Comparison of ENCODE assay signal across 1 cellular context in the genomic region with DNA sequence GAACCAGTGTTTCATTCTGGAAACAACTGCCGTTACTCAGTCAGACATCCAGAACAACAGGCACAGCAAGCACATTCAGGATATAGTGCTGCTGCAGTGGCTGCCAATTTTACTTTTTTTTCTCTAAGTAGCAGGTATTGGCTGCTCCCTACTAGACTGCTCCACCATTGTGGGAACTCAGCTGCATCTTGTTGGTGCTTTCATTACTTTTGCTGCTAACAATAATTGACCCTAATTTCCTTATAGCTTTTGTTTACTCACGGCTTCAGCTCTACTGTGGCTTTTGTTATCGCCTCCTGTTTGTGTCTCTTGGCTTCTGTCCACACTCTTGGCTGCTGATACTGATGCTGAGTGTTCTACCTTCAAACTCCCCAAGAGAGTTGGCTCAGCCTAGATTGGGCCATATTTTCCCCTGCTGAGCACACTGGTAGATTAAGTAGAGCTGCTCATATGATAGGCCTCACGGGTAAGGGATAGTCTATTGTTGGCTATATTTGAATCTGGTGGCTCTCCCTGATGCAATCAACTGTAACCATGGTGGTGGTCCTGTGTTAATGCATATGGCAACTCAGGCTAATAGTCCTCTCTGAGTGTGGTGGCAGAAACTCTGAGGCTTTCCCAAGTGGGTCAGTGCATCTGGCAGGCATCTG.
TF ChIP-seq lines count a peak whose summit lies in the region.

No MANE protein-coding gene starts in this region.

TF ChIP-seq in K562, 482 proteins besides CTCF, POLR2A, EP300 and RAD21 (continued from another document and continues in another):
- TF ChIP-seq, protein P1, sequence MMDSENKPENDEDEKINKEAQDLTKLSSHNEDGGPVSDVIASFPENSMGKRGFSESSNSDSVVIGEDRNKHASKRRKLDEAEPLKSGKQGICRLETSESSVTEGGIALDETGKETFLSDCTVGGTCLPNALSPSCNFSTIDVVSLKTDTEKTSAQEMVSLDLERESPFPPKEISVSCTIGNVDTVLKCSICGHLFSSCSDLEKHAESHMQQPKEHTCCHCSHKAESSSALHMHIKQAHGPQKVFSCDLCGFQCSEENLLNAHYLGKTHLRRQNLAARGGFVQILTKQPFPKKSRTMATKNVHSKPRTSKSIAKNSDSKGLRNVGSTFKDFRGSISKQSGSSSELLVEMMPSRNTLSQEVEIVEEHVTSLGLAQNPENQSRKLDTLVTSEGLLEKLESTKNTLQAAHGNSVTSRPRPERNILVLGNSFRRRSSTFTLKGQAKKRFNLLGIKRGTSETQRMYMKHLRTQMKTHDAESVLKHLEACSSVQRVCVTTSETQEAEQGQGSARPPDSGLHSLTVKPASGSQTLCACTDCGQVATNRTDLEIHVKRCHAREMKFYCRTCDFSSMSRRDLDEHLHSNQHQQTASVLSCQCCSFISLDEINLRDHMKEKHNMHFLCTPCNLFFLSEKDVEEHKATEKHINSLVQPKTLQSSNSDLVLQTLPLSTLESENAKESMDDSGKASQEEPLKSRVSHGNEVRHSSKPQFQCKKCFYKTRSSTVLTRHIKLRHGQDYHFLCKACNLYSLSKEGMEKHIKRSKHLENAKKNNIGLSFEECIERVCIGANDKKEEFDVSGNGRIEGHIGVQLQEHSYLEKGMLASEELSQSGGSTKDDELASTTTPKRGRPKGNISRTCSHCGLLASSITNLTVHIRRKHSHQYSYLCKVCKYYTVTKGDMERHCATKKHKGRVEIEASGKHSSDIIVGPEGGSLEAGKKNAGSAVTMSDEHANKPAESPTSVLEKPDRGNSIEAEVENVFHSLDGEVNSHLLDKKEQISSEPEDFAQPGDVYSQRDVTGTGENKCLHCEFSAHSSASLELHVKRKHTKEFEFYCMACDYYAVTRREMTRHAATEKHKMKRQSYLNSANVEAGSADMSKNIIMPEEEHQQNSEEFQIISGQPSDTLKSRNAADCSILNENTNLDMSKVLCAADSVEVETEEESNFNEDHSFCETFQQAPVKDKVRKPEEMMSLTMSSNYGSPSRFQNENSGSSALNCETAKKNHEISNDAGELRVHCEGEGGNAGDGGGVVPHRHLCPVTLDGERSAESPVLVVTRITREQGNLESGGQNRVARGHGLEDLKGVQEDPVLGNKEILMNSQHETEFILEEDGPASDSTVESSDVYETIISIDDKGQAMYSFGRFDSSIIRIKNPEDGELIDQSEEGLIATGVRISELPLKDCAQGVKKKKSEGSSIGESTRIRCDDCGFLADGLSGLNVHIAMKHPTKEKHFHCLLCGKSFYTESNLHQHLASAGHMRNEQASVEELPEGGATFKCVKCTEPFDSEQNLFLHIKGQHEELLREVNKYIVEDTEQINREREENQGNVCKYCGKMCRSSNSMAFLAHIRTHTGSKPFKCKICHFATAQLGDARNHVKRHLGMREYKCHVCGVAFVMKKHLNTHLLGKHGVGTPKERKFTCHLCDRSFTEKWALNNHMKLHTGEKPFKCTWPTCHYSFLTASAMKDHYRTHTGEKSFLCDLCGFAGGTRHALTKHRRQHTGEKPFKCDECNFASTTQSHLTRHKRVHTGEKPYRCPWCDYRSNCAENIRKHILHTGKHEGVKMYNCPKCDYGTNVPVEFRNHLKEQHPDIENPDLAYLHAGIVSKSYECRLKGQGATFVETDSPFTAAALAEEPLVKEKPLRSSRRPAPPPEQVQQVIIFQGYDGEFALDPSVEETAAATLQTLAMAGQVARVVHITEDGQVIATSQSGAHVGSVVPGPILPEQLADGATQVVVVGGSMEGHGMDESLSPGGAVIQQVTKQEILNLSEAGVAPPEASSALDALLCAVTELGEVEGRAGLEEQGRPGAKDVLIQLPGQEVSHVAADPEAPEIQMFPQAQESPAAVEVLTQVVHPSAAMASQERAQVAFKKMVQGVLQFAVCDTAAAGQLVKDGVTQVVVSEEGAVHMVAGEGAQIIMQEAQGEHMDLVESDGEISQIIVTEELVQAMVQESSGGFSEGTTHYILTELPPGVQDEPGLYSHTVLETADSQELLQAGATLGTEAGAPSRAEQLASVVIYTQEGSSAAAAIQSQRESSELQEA (IDR thresholded peaks at IDR 0.05; ENCODE audit: low read depth) = no peak
- TF ChIP-seq NR4A1 (CRISPR knock-in tag; IDR thresholded peaks at IDR 0.05) (no peak), NR4A1 (tag; IDR thresholded peaks at IDR 0.05) (0 out of 2 replicates have a peak, but pooled peaks have one; percentile 15), ZKSCAN8 (CRISPR knock-in tag; IDR thresholded peaks at IDR 0.05) (no peak), CAMTA2 (CRISPR knock-in tag; conservative IDR thresholded peaks at IDR 0.05) (no peak), ZNF668 (CRISPR knock-in tag; IDR thresholded peaks at IDR 0.05) (no peak), NCOA6 (IDR thresholded peaks at IDR 0.05) (no peak), CSDE1 (IDR thresholded peaks at IDR 0.05) (no peak), ZNF347 (CRISPR knock-in tag; IDR thresholded peaks at IDR 0.05; ENCODE audit: low read depth) (no peak), RBM14 (IDR thresholded peaks at IDR 0.05; ENCODE audit: borderline replicate concordance, insufficient read depth, low read depth, low read length) (no peak), HDGF (IDR thresholded peaks at IDR 0.05) (no peak), HDAC3 (IDR thresholded peaks at IDR 0.05; ENCODE audit: borderline replicate concordance, partially characterized antibody) (no peak), ZNF431 (CRISPR knock-in tag; IDR thresholded peaks at IDR 0.05) (no peak), KDM4B (IDR thresholded peaks at IDR 0.05; ENCODE audit: borderline replicate concordance in 2 of 2, low read depth in 1 of 2) (no peak), CTBP1 (IDR thresholded peaks at IDR 0.05; ENCODE audit: borderline replicate concordance) (peak; percentile 61; the same call in 1 of the 2 replicates), RBM25 (IDR thresholded peaks at IDR 0.05; ENCODE audit: low read depth, low read length, severe bottlenecking) (no peak), ZKSCAN3 (CRISPR knock-in tag; IDR thresholded peaks at IDR 0.05) (no peak), MED1 (CRISPR knock-in tag; IDR thresholded peaks at IDR 0.05; ENCODE audit: borderline replicate concordance) (no peak), ZEB2 (IDR thresholded peaks at IDR 0.05) (no peak), DDX20 (tag; IDR thresholded peaks at IDR 0.05; ENCODE audit: low read depth) (peak; percentile 10; the same call in 1 of the 2 replicates), ZNF584 (CRISPR knock-in tag; IDR thresholded peaks at IDR 0.05; ENCODE audit: low read depth) (peak; percentile 85), PCBP1 (IDR thresholded peaks at IDR 0.05; ENCODE audit: low read depth, low read length, poor library complexity, severe bottlenecking) (no peak), RBM15 (IDR thresholded peaks at IDR 0.05; ENCODE audit: insufficient read depth, low read length) (no peak), ARNT (IDR thresholded peaks at IDR 0.05) (peak in 1 of 2 experiments; percentile 90; a peak in 1 of 4 replicates), XRCC5 (IDR thresholded peaks at IDR 0.05; ENCODE audit: low read depth, low read length) (no peak), TEAD4 (IDR thresholded peaks at IDR 0.05; ENCODE audit: low read length) (peak; percentile 22; the same call in 1 of the 2 replicates), TEAD4 (CRISPR knock-in tag; IDR thresholded peaks at IDR 0.05; ENCODE audit: borderline replicate concordance) (no peak), ESRRB (CRISPR knock-in tag; IDR thresholded peaks at IDR 0.05; ENCODE audit: borderline replicate concordance) (no peak)
- TF ChIP-seq, protein P2, sequence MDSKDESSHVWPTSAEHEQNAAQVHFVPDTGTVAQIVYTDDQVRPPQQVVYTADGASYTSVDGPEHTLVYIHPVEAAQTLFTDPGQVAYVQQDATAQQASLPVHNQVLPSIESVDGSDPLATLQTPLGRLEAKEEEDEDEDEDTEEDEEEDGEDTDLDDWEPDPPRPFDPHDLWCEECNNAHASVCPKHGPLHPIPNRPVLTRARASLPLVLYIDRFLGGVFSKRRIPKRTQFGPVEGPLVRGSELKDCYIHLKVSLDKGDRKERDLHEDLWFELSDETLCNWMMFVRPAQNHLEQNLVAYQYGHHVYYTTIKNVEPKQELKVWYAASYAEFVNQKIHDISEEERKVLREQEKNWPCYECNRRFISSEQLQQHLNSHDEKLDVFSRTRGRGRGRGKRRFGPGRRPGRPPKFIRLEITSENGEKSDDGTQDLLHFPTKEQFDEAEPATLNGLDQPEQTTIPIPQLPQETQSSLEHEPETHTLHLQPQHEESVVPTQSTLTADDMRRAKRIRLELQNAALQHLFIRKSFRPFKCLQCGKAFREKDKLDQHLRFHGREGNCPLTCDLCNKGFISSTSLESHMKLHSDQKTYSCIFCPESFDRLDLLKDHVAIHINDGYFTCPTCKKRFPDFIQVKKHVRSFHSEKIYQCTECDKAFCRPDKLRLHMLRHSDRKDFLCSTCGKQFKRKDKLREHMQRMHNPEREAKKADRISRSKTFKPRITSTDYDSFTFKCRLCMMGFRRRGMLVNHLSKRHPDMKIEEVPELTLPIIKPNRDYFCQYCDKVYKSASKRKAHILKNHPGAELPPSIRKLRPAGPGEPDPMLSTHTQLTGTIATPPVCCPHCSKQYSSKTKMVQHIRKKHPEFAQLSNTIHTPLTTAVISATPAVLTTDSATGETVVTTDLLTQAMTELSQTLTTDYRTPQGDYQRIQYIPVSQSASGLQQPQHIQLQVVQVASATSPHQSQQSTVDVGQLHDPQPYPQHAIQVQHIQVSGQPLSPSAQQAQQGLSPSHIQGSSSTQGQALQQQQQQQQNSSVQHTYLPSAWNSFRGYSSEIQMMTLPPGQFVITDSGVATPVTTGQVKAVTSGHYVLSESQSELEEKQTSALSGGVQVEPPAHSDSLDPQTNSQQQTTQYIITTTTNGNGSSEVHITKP (IDR thresholded peaks at IDR 0.05; ENCODE audit: partially characterized antibody) = peak; percentile 17
- TF ChIP-seq, protein P3, sequence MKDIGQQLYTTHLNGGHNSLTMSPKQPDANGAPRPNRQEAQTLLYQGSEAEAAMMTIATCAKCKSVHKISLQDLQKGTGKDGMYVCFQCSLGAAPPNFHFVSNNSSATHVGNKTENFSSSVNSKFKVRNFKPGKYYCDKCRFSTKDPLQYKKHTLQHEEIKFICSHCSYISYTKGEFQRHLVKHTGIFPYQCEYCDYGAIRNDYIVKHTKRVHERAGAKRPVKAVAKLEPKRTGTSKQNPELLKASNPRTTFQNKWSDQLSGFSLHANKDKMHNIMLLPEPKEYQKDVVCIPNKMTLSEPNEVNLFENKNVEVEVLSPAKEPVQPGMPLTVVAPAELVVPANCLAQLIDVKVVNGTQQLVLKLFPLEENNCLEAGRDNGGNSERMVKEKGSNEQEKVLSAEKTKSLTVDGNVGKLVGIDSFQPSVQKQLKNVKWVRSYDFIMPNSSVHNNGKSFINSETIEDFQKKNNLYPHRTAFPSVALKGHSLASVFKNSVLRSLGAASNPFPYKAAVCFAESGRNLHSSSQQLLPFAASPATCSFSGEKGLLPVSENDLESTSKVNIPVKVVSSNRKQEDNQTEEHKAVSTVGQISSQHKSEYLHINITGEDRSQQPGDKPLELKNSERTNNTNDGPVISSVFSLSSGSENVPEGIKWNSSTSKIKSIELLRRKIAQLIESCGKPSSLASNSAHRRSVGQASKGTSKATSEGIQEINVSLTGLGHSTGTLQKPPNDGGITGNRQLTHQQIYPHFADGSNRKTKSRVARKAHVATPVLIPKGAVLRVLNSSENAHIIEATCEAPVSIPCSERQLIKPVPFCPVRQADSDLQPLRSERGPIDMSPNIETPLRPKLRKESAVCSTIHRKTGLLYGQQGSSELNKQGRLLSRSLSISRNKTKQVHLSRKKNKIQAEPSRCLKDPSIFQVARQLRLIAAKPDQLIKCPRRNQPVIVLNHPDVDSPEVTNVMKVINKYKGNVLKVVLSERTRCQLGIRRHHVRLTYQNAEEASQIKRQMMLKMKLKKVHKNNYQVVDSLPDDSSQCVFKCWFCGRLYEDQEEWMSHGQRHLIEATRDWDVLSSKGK (CRISPR knock-in tag; IDR thresholded peaks at IDR 0.05) = no peak
- TF ChIP-seq, protein P4, sequence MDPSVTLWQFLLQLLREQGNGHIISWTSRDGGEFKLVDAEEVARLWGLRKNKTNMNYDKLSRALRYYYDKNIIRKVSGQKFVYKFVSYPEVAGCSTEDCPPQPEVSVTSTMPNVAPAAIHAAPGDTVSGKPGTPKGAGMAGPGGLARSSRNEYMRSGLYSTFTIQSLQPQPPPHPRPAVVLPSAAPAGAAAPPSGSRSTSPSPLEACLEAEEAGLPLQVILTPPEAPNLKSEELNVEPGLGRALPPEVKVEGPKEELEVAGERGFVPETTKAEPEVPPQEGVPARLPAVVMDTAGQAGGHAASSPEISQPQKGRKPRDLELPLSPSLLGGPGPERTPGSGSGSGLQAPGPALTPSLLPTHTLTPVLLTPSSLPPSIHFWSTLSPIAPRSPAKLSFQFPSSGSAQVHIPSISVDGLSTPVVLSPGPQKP (CRISPR knock-in tag; IDR thresholded peaks at IDR 0.05) = no peak
- TF ChIP-seq, protein P5, sequence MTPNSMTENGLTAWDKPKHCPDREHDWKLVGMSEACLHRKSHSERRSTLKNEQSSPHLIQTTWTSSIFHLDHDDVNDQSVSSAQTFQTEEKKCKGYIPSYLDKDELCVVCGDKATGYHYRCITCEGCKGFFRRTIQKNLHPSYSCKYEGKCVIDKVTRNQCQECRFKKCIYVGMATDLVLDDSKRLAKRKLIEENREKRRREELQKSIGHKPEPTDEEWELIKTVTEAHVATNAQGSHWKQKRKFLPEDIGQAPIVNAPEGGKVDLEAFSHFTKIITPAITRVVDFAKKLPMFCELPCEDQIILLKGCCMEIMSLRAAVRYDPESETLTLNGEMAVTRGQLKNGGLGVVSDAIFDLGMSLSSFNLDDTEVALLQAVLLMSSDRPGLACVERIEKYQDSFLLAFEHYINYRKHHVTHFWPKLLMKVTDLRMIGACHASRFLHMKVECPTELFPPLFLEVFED (CRISPR knock-in tag; conservative IDR thresholded peaks at IDR 0.05) = no peak
- TF ChIP-seq, protein P6, sequence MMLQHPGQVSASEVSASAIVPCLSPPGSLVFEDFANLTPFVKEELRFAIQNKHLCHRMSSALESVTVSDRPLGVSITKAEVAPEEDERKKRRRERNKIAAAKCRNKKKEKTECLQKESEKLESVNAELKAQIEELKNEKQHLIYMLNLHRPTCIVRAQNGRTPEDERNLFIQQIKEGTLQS (IDR thresholded peaks at IDR 0.05) = peak; percentile 68; the same call in 1 of the 2 replicates
- TF ChIP-seq, protein P6 (CRISPR knock-in tag; conservative IDR thresholded peaks at IDR 0.05) = no peak
- TF ChIP-seq, protein P7, sequence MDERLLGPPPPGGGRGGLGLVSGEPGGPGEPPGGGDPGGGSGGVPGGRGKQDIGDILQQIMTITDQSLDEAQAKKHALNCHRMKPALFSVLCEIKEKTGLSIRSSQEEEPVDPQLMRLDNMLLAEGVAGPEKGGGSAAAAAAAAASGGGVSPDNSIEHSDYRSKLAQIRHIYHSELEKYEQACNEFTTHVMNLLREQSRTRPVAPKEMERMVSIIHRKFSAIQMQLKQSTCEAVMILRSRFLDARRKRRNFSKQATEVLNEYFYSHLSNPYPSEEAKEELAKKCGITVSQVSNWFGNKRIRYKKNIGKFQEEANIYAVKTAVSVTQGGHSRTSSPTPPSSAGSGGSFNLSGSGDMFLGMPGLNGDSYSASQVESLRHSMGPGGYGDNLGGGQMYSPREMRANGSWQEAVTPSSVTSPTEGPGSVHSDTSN (CRISPR knock-in tag; IDR thresholded peaks at IDR 0.05; ENCODE audit: low read depth) = no peak
- TF ChIP-seq, protein P7 (tag; conservative IDR thresholded peaks at IDR 0.05; ENCODE audit: low read depth) = no peak
